ENCODE assay signal across 34 cellular contexts in the genomic region with DNA sequence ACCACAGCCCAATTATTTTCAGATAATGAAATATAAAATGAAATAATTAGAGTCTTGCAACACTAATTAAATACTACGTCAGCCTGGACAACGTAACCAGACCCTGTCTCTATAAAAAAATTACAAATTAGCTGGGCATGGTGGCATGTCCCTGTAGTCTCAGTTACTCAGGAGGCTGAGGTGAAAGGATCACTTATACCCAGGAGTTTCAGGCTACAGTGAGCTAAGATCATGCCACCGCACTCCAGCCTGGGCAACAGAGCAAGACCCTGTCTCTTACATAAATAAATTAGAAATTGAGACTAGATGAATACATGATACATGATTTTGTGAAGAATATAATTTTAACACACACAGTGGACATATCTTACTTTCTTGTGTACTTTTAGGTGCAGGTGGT.
"Had no signal": no experiment of that assay in that cellular context is flagged by ENCODE, and none has a peak within 500 bp of the region (broad histone marks: within the 10 kb centered on the region; RNA-seq: fewer than 3 reads in every experiment).

No MANE protein-coding gene starts in this region.

- H3K27me3 ChIP-seq: MG63 had no signal

- H3K4me3 ChIP-seq: MG63 had no signal

- H3K9me3 ChIP-seq: MG63 had no signal

- DNase-seq: Karpas-422, Kasumi-1, MG63, MM.1S, MV-4-11, NCI-H1048, NCI-H1092, NCI-H1092 treated with DMSO at 0.1 percent for 48 hours, NCI-H1105, NCI-H1105 treated with DMSO at 0.1 percent for 48 hours, NCI-H1417, NCI-H1417 treated with DMSO at 0.1 percent for 48 hours, NCI-H1436, NCI-H1436 treated with DMSO at 0.1 percent for 48 hours, NCI-H146, NCI-H1694, NCI-H1694 treated with DMSO at 0.1 percent for 48 hours, NCI-H187, NCI-H187 treated with DMSO at 0.1 percent for 48 hours, NCI-H1930, NCI-H2029, NCI-H2029 treated with DMSO at 0.1 percent for 48 hours, NCI-H2081, NCI-H2081 treated with DMSO at 0.1 percent for 48 hours, NCI-H2107, NCI-H2171, NCI-H2171 treated with DMSO at 0.1 percent for 48 hours, NCI-H2227 treated with DMSO at 0.1 percent for 48 hours, NCI-H226, NCI-H345, NCI-H446, NCI-H446 treated with DMSO at 0.1 percent for 48 hours, NCI-H510A, NCI-H510A treated with DMSO at 0.1 percent for 48 hours had no signal
